Comparison of ENCODE assay signal across 1 cellular context in genomic region chr14:76490735-76491134, GRCh38.
TF ChIP-seq lines count a peak whose summit lies in the region.

No MANE protein-coding gene starts in this region.

TF ChIP-seq in GM23338, 12 proteins besides CTCF, POLR2A, EP300 and RAD21:
- TF ChIP-seq ZNF462 (CRISPR knock-in tag; IDR thresholded peaks at IDR 0.05), result no peak
